ENCODE assay signal across 21 cellular contexts in the genomic region with DNA sequence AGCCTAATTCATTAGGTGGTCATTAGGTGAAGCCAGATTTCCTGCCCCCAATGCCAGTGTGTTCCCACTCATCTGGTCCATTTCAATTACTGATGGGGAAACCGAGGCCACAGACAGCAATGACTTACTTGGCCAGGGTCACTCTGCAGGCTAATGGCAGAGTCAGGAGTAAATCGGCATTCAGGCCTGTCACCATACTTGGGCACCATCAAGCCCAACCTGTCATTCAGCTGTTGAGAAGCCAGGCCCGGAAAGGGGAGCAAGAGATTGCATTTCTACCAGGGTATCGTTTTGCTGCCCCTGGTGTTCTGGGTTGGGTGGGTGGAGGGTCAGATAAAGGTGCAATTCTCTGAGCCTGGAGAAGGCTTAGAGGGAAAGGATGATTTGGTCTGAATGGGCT. TPM values are rescaled to one million over a fixed set of nuclear protein-coding genes. Genes with fewer than 3 reads are reported as not detected.
"Had no signal": no experiment of that assay in that cellular context is flagged by ENCODE, and none has a peak within 500 bp of the region (broad histone marks: within the 10 kb centered on the region; RNA-seq: fewer than 3 reads in every experiment).

No MANE protein-coding gene starts in this region.

- H3K9me3 ChIP-seq: right lobe of liver had no signal

- H3K9me3 Mint-ChIP-seq: activated CD4-positive, alpha-beta memory T cell treated with anti-CD3 and anti-CD28 coated beads, Interleukin-2, amount 10 ng/mL, durations not matched to agents 7 days and 5 days; nephron; T-helper 1 cell treated with Interleukin-12 subunit alpha and Interleukin-12 subunit beta and Interleukin-4 antibody, amounts not matched to agents 30 μg/mL and 1 μg/mL, for 36 hours; type B pancreatic cell had no signal

- H3K27ac ChIP-seq: hepatocyte, right lobe of liver had no signal

- H3K4me3 Mint-ChIP-seq: activated CD4-positive, alpha-beta memory T cell treated with anti-CD3 and anti-CD28 coated beads, Interleukin-2, amount 10 ng/mL, durations not matched to agents 7 days and 5 days; T-helper 1 cell treated with Interleukin-12 subunit alpha and Interleukin-12 subunit beta and Interleukin-4 antibody, amounts not matched to agents 30 μg/mL and 1 μg/mL, for 36 hours; type B pancreatic cell had no signal

- H3K4me1 ChIP-seq: right lobe of liver had no signal

- H3K4me3 ChIP-seq: hepatocyte, right lobe of liver, smooth muscle cell had no signal

- H3K36me3 Mint-ChIP-seq: type B pancreatic cell had no signal

- H3K36me3 ChIP-seq: right lobe of liver had no signal

- H3K27ac Mint-ChIP-seq: activated CD4-positive, alpha-beta memory T cell treated with anti-CD3 and anti-CD28 coated beads, Interleukin-2, amount 10 ng/mL, durations not matched to agents 7 days and 5 days; T-helper 1 cell treated with Interleukin-12 subunit alpha and Interleukin-12 subunit beta and Interleukin-4 antibody, amounts not matched to agents 30 μg/mL and 1 μg/mL, for 36 hours had no signal

- DNase-seq: activated CD4-positive, alpha-beta memory T cell treated with anti-CD3 and anti-CD28 coated beads, Interleukin-2, amount 10 ng/mL, durations not matched to agents 7 days and 5 days; activated CD4-positive, alpha-beta T cell treated with anti-CD3 and anti-CD28 coated beads for 4 hours; activated CD8-positive, alpha-beta memory T cell treated with anti-CD3 and anti-CD28 coated beads, Interleukin-2, amount 50 U/mL, for 4 hours; activated naive CD4-positive, alpha-beta T cell treated with Interleukin-2 at 50 U/mL for 16 hours; stimulated activated CD4-positive, alpha-beta T cell treated with anti-CD3 and anti-CD28 coated beads, Interleukin-4, amount 100 ng/mL, for 4 hours; stimulated activated CD8-positive, alpha-beta memory T cell treated with anti-CD3 and anti-CD28 coated beads, Interleukin-4, amount 100 ng/mL, for 48 hours; stimulated activated naive CD4-positive, alpha-beta T cell treated with Interleukin-2 at 50 U/mL for 16 hours had no signal

- H3K27me3 ChIP-seq: hepatocyte, right lobe of liver had no signal

RNA-seq across cellular contexts. Expression of gene TMEM61, which starts 8.0 kb away (rescaled TPM):
- total RNA-seq: activated CD4-positive, alpha-beta memory T cell treated with anti-CD3 and anti-CD28 coated beads, Interleukin-2, amount 10 ng/mL, durations not matched to agents 7 days and 5 days; astrocyte; chondrocyte; liver; omental fat pad; pulmonary artery endothelial cell had no signal
- polyA plus RNA-seq: liver had no signal

RNA-seq across cellular contexts. Expression of gene BSND, which starts 26.3 kb away (rescaled TPM):
- total RNA-seq: astrocyte, chondrocyte, dermis microvascular lymphatic vessel endothelial cell, esophagus mucosa, kidney epithelial cell, omental fat pad, pulmonary artery endothelial cell, right lobe of liver, smooth muscle cell had no signal
- polyA plus RNA-seq: liver, smooth muscle cell had no signal
